In genomic region chr6:47283993-47284392, GRCh38 we compare ENCODE assay signal across 17 cellular contexts. TPM values are rescaled to one million over a fixed set of nuclear protein-coding genes. Genes with fewer than 3 reads are reported as not detected.
DNase-seq lines count a peak whose midpoint lies in the region; ATAC-seq and TF ChIP-seq lines count a peak whose summit lies in the region.
"Had no signal": no experiment of that assay in that cellular context is flagged by ENCODE, and none has a peak within 500 bp of the region (broad histone marks: within the 10 kb centered on the region; RNA-seq: fewer than 3 reads in every experiment).

No MANE protein-coding gene starts in this region.

- H3K4me3 Mint-ChIP-seq in Caco-2 (ENCODE audit: unreplicated experiment) (no peak overlapping the region), Calu3 (ENCODE audit: low read depth, unreplicated experiment) (no peak overlapping the region)
- H3K4me3 Mint-ChIP-seq in activated naive CD8-positive, alpha-beta T cell treated with anti-CD3 and anti-CD28 coated beads, Interleukin-2, amount 50 U/mL, for 24 hours, result no peak overlapping the region
- H3K4me3 Mint-ChIP-seq: CD4-positive, alpha-beta memory T cell had no signal

- H3K18ac ChIP-seq in trophoblast cell (ENCODE audit: low read length), result no peak overlapping the region

- peak overlapping the region; percentile 5 for H3K4ac ChIP-seq in trophoblast cell (ENCODE audit: low read depth, low read length)

- H2AK5ac ChIP-seq in trophoblast cell (ENCODE audit: low read length), result no peak overlapping the region

- H3K27me3 ChIP-seq in Caco-2 (replicated peaks; ENCODE audit: control insufficient read depth, insufficient read depth, low read length), result no peaks in the 10 kb centered on the region
- no peaks in the 10 kb centered on the region for H3K27me3 ChIP-seq in trophoblast cell (ENCODE audit: insufficient read depth, low read length)

- H3K79me1 ChIP-seq in trophoblast cell (ENCODE audit: low read length), result no peaks in the 10 kb centered on the region

- H3K27ac ChIP-seq in RWPE1 (peak overlapping the region; percentile 29; the same call in 1 of the 2 replicates), trophoblast cell (ENCODE audit: low read depth, low read length) (no peak overlapping the region)

- no peak overlapping the region for H4K8ac ChIP-seq in trophoblast cell (ENCODE audit: low read depth, low read length)

- no peak overlapping the region for H2BK12ac ChIP-seq in trophoblast cell (ENCODE audit: low read length)

- H3K9me3 ChIP-seq in Caco-2 (no peaks in the 10 kb centered on the region), trophoblast cell (ENCODE audit: insufficient read depth, low read depth, low read length) (no peaks in the 10 kb centered on the region)

- H3K9ac ChIP-seq in trophoblast cell (ENCODE audit: low read length), result no peak overlapping the region

- H3K4me1 Mint-ChIP-seq in Caco-2 (ENCODE audit: low read depth, unreplicated experiment) (peaks cover 17% of the 10 kb centered on the region), Calu3 (ENCODE audit: low read depth, unreplicated experiment) (peaks cover 42% of the 10 kb centered on the region)
- peaks cover 3% of the 10 kb centered on the region for H3K4me1 Mint-ChIP-seq in activated naive CD8-positive, alpha-beta T cell treated with anti-CD3 and anti-CD28 coated beads, Interleukin-2, amount 50 U/mL, for 24 hours
- H3K4me1 Mint-ChIP-seq: CD4-positive, alpha-beta memory T cell had no signal

- no peak overlapping the region for H3K23ac ChIP-seq in trophoblast cell (ENCODE audit: low read length)

- H3K27ac Mint-ChIP-seq in Caco-2 (ENCODE audit: unreplicated experiment) (no peak overlapping the region), Calu3 (ENCODE audit: unreplicated experiment) (no peak overlapping the region)
- H3K27ac Mint-ChIP-seq in activated naive CD8-positive, alpha-beta T cell treated with anti-CD3 and anti-CD28 coated beads, Interleukin-2, amount 50 U/mL, for 24 hours, result no peak overlapping the region
- H3K27ac Mint-ChIP-seq: CD4-positive, alpha-beta memory T cell had no signal

- no peak overlapping the region for H4K12ac ChIP-seq in trophoblast cell (ENCODE audit: low read depth, low read length)

- BruUV-seq in Caco-2 (replicated peaks; lab: Mats Ljungman, UMichigan) (TSS peak; percentile 5), Calu3 (replicated peaks; lab: Mats Ljungman, UMichigan) (TSS peak; percentile 10)

- H2AFZ ChIP-seq in trophoblast cell (ENCODE audit: insufficient read depth, low read length, poor library complexity), result no peak overlapping the region

- H3K27me3 Mint-ChIP-seq in Caco-2 (ENCODE audit: insufficient read depth, unreplicated experiment) (no peaks in the 10 kb centered on the region), Calu3 (ENCODE audit: unreplicated experiment) (no peaks in the 10 kb centered on the region)
- H3K27me3 Mint-ChIP-seq in activated naive CD8-positive, alpha-beta T cell treated with anti-CD3 and anti-CD28 coated beads, Interleukin-2, amount 50 U/mL, for 24 hours, result no peaks in the 10 kb centered on the region

- H3K9me3 Mint-ChIP-seq in Caco-2 (ENCODE audit: unreplicated experiment), result no peaks in the 10 kb centered on the region
- H3K9me3 Mint-ChIP-seq in Calu3 (ENCODE audit: low read depth, unreplicated experiment), result no peaks in the 10 kb centered on the region
- no peaks in the 10 kb centered on the region for H3K9me3 Mint-ChIP-seq in activated naive CD8-positive, alpha-beta T cell treated with anti-CD3 and anti-CD28 coated beads, Interleukin-2, amount 50 U/mL, for 24 hours

- intact Hi-C loops in Caco-2 (cut with micrococcal nuclease; ENCODE audit: unreplicated experiment) (no loop called here), Calu3 (cut with micrococcal nuclease; ENCODE audit: unreplicated experiment) (no loop called here)

- no peak for ATAC-seq in activated naive CD8-positive, alpha-beta T cell treated with anti-CD3 and anti-CD28 coated beads, Interleukin-2, amount 50 U/mL, for 24 hours
- ATAC-seq: GM12878 had no signal

- no CpG with 5 or more reads among the region's 7 CpGs for WGBS in trophoblast cell (ENCODE audit: extremely low coverage, insufficient coverage, insufficient read length)

- H4K91ac ChIP-seq in trophoblast cell (ENCODE audit: low read depth, low read length), result no peak overlapping the region

- H3K36me3 ChIP-seq in Caco-2 (ENCODE audit: control insufficient read depth, insufficient read depth, low read length), result peaks cover 5% of the 10 kb centered on the region
- peaks cover 20 to 34% of the 10 kb centered on the region in 2 experiments for H3K36me3 ChIP-seq in trophoblast cell (ENCODE audit: control insufficient read depth in 1 of 2, insufficient read depth in 2 of 2, low read length in 2 of 2)

- no peak for TF ChIP-seq CTCF in Caco-2 (IDR thresholded peaks at IDR 0.05; ENCODE audit: insufficient read depth in 1 of 2, low read depth in 1 of 2, low read length in 1 of 2, severe bottlenecking in 1 of 2, unreplicated experiment in 1 of 2)
- no peak for TF ChIP-seq CTCF in Calu3 (IDR thresholded peaks at IDR 0.05; ENCODE audit: unreplicated experiment)
- no peak for TF ChIP-seq CTCF in RWPE1 (conservative IDR thresholded peaks at IDR 0.05; ENCODE audit: low read depth)

- DNase-seq in Caco-2 (no peak), Calu3 (no peak), RWPE1 (ENCODE audit: low spot score) (no peak), trophoblast cell (no peak), NOMO-1 treated with DMSO at 0.1 percent for 48 hours (lab: John Stamatoyannopoulos, UW; ENCODE audit: unreplicated experiment) (no peak)
- DNase-seq in activated naive CD8-positive, alpha-beta T cell treated with anti-CD3 and anti-CD28 coated beads, Interleukin-2, amount 50 U/mL, for 24 hours, result no peak
- DNase-seq: C1 segment of cervical spinal cord; CD4-positive, alpha-beta memory T cell; COR-L47; DMS 273 treated with DMSO at 0.1 percent for 48 hours; DMS79; EL; GDM1; GOT3; H7; HCEC 1CT had no signal

- H3K36me3 Mint-ChIP-seq in Caco-2 (ENCODE audit: insufficient read depth, unreplicated experiment) (peaks cover 72% of the 10 kb centered on the region), Calu3 (ENCODE audit: insufficient read depth, unreplicated experiment) (peaks cover 73% of the 10 kb centered on the region)
- H3K36me3 Mint-ChIP-seq in activated naive CD8-positive, alpha-beta T cell treated with anti-CD3 and anti-CD28 coated beads, Interleukin-2, amount 50 U/mL, for 24 hours (ENCODE audit: low read depth), result peaks cover 4% of the 10 kb centered on the region
- H3K36me3 Mint-ChIP-seq: CD4-positive, alpha-beta memory T cell had no signal

- CTCF ChIA-PET in Caco-2 (lab: Charles Lee), result no interaction called here
- CTCF ChIA-PET in Calu3 (lab: Charles Lee), result no interaction called here
- CTCF ChIA-PET in RWPE1 (lab: Yijun Ruan, JAX), result interaction anchor here (0.6 kb wide), 1 partner anchor 16 kb away, joined by 3 read pairs; no protein-coding TSS in a partner anchor

- no peak overlapping the region for H3K4me2 ChIP-seq in trophoblast cell (ENCODE audit: low read length)

- no peak overlapping the region for H2BK5ac ChIP-seq in trophoblast cell (ENCODE audit: low read depth, low read length, poor library complexity)

- H3K4me3 ChIP-seq in Caco-2 (ENCODE audit: low read depth, low read length) (no peak overlapping the region), trophoblast cell (ENCODE audit: low read depth, low read length) (no peak overlapping the region)
- H3K4me3 ChIP-seq: GM12878 had no signal

- POLR2A ChIA-PET in Caco-2 (lab: Charles Lee) (no interaction called here), RWPE1 (lab: Yijun Ruan, JAX; ENCODE audit: low non-redundant PET) (no interaction called here)

- no peaks in the 10 kb centered on the region for H3K79me2 ChIP-seq in trophoblast cell (ENCODE audit: control insufficient read depth, insufficient read depth, low read length, poor library complexity)

- no peak overlapping the region for H2BK120ac ChIP-seq in trophoblast cell (ENCODE audit: insufficient read depth, low read length, poor library complexity)

- H3K4me1 ChIP-seq in Caco-2 (peaks cover 20% of the 10 kb centered on the region), trophoblast cell (ENCODE audit: control insufficient read depth in 1 of 2, insufficient read depth in 2 of 2, low read length in 2 of 2) (no peaks in the 10 kb centered on the region)

- H3K14ac ChIP-seq in trophoblast cell (ENCODE audit: low read length), result no peak overlapping the region

RNA-seq across cellular contexts. Expression of gene TNFRSF21, which starts 25.7 kb away (rescaled TPM):
- total RNA-seq in Caco-2 (2022) (60.8 and 64.4 TPM in 2 replicates), Calu3 (2022) (255 and 282 TPM in 2 replicates)
- 243 and 254 TPM in 2 replicates for polyA plus RNA-seq in trophoblast cell (2013)
- polyA plus RNA-seq: CD4-positive, alpha-beta memory T cell had no signal
